Comparison of ENCODE assay signal across 1 cellular context in genomic region chr17:80529104-80529903, GRCh38.
TF ChIP-seq lines count a peak whose summit lies in the region.

No MANE protein-coding gene starts in this region.

TF ChIP-seq in IMR-90, 13 proteins besides CTCF, POLR2A, EP300 and RAD21 (continued from another document):
- no peak for TF ChIP-seq FOS (IDR thresholded peaks at IDR 0.05; ENCODE audit: low read depth, low read length)
- TF ChIP-seq RFX5 (IDR thresholded peaks at IDR 0.05; ENCODE audit: low read depth, low read length), result no peak
- TF ChIP-seq NFE2L2 (IDR thresholded peaks at IDR 0.05; ENCODE audit: low read depth, low read length), result no peak
- no peak for TF ChIP-seq CHD1 (IDR thresholded peaks at IDR 0.05; ENCODE audit: low read depth, low read length)
- no peak for TF ChIP-seq MAFK (IDR thresholded peaks at IDR 0.05; ENCODE audit: low read depth, low read length)
- no peak for TF ChIP-seq MAZ (IDR thresholded peaks at IDR 0.05; ENCODE audit: borderline replicate concordance, low read depth, low read length)
- no peak for TF ChIP-seq RCOR1 (IDR thresholded peaks at IDR 0.05; ENCODE audit: insufficient replicate concordance, low read length)
